ENCODE assay signal across 8 cellular contexts in genomic region chr4:151031831-151032605, GRCh38. TPM values are rescaled to one million over a fixed set of nuclear protein-coding genes. Genes with fewer than 3 reads are reported as not detected.
A peak's percentile ranks its signal among the peaks of the same experiment; 100 is the strongest.
DNase-seq lines count a peak whose midpoint lies in the region; ATAC-seq and TF ChIP-seq lines count a peak whose summit lies in the region.

No MANE protein-coding gene starts in this region.

- no peaks in the 10 kb centered on the region for H3K9me3 Mint-ChIP-seq in activated T-helper 17 cell treated with anti-CD3 and anti-CD28 coated beads, Interleukin-2, amount 50 U/mL, for 72 hours

- no peak overlapping the region for H4K12ac ChIP-seq in trophoblast cell (ENCODE audit: low read depth, low read length)

- H4K8ac ChIP-seq in trophoblast cell (ENCODE audit: low read depth, low read length), result no peak overlapping the region

- WGBS in trophoblast cell (ENCODE audit: extremely low coverage, insufficient coverage, insufficient read length), result 100% methylated on average over 1 of the region's 12 CpGs

- no peak overlapping the region for H2AFZ ChIP-seq in trophoblast cell (ENCODE audit: insufficient read depth, low read length, poor library complexity)

- no peak overlapping the region for H2BK12ac ChIP-seq in trophoblast cell (ENCODE audit: low read length)

- H3K36me3 ChIP-seq in trophoblast cell (ENCODE audit: control insufficient read depth in 1 of 2, insufficient read depth in 2 of 2, low read length in 2 of 2), result no peaks in the 10 kb centered on the region

- H4K91ac ChIP-seq in trophoblast cell (ENCODE audit: low read depth, low read length), result no peak overlapping the region

- no peak overlapping the region for H2BK5ac ChIP-seq in trophoblast cell (ENCODE audit: low read depth, low read length, poor library complexity)

- no peak overlapping the region for H3K4ac ChIP-seq in trophoblast cell (ENCODE audit: low read depth, low read length)

- H3K79me1 ChIP-seq in trophoblast cell (ENCODE audit: low read length), result no peaks in the 10 kb centered on the region

- no peak overlapping the region for H3K27ac ChIP-seq in trophoblast cell (ENCODE audit: low read depth, low read length)

- H3K14ac ChIP-seq in trophoblast cell (ENCODE audit: low read length), result no peak overlapping the region

- DNase-seq in activated CD4-positive, alpha-beta T cell treated with anti-CD3 and anti-CD28 coated beads for 48 hours, result peak; percentile 26
- DNase-seq in activated CD4-positive, alpha-beta T cell treated with anti-CD3 and anti-CD28 coated beads, Interleukin-2, amount 50 U/mL, for 4 hours, result no peak
- DNase-seq in trophoblast cell, result peak; percentile 29 to 75
- DNase-seq in HEK293T (ENCODE audit: extremely low spot score), result no peak
- no peak for DNase-seq in NCI-H2196 (lab: John Stamatoyannopoulos, UW; ENCODE audit: unreplicated experiment)

- H3K4me1 ChIP-seq in trophoblast cell (ENCODE audit: control insufficient read depth in 1 of 2, insufficient read depth in 2 of 2, low read length in 2 of 2), result no peaks in the 10 kb centered on the region

- no peaks in the 10 kb centered on the region for H3K27me3 Mint-ChIP-seq in activated T-helper 17 cell treated with anti-CD3 and anti-CD28 coated beads, Interleukin-2, amount 50 U/mL, for 72 hours

- ATAC-seq in HG03135 (IDR thresholded peaks at IDR 0.05; ENCODE audit: unreplicated experiment) (peak; percentile 53), HG02970 (IDR thresholded peaks at IDR 0.05; ENCODE audit: low FRiP score, unreplicated experiment) (no peak)
- peak; percentile 80 for ATAC-seq in activated T-helper 17 cell treated with anti-CD3 and anti-CD28 coated beads, Interleukin-2, amount 50 U/mL, for 72 hours (replicated peaks)

- H3K23ac ChIP-seq in trophoblast cell (ENCODE audit: low read length), result no peak overlapping the region

- H3K36me3 Mint-ChIP-seq in activated T-helper 17 cell treated with anti-CD3 and anti-CD28 coated beads, Interleukin-2, amount 50 U/mL, for 72 hours (ENCODE audit: low read depth), result peaks cover 15% of the 10 kb centered on the region

- H3K4me1 Mint-ChIP-seq in activated T-helper 17 cell treated with anti-CD3 and anti-CD28 coated beads, Interleukin-2, amount 50 U/mL, for 72 hours, result peaks cover 21% of the 10 kb centered on the region

- H3K9ac ChIP-seq in trophoblast cell (ENCODE audit: low read length), result no peak overlapping the region

- H3K27ac Mint-ChIP-seq in activated T-helper 17 cell treated with anti-CD3 and anti-CD28 coated beads, Interleukin-2, amount 50 U/mL, for 72 hours, result peak overlapping the region; percentile 97

- peak overlapping the region; percentile 90 for H3K4me3 Mint-ChIP-seq in activated T-helper 17 cell treated with anti-CD3 and anti-CD28 coated beads, Interleukin-2, amount 50 U/mL, for 72 hours

- no peak overlapping the region for H3K18ac ChIP-seq in trophoblast cell (ENCODE audit: low read length)

- H3K4me3 ChIP-seq in trophoblast cell (ENCODE audit: low read depth, low read length), result no peak overlapping the region

- no peak overlapping the region for H3K4me2 ChIP-seq in trophoblast cell (ENCODE audit: low read length)

- POLR2A ChIA-PET in HEK293T (lab: Yijun Ruan, JAX), result no interaction called here

- no peak overlapping the region for H2BK120ac ChIP-seq in trophoblast cell (ENCODE audit: insufficient read depth, low read length, poor library complexity)

- CTCF ChIA-PET in HEK293T (lab: Yijun Ruan, JAX), result no interaction called here

- H3K27me3 ChIP-seq in trophoblast cell (ENCODE audit: insufficient read depth, low read length), result no peaks in the 10 kb centered on the region

- no peaks in the 10 kb centered on the region for H3K9me3 ChIP-seq in trophoblast cell (ENCODE audit: insufficient read depth, low read depth, low read length)

- H3K79me2 ChIP-seq in trophoblast cell (ENCODE audit: control insufficient read depth, insufficient read depth, low read length, poor library complexity), result no peaks in the 10 kb centered on the region

- H2AK5ac ChIP-seq in trophoblast cell (ENCODE audit: low read length), result no peak overlapping the region

TF ChIP-seq in HEK293T, 16 proteins besides CTCF, POLR2A, EP300 and RAD21:
- TF ChIP-seq NFRKB (IDR thresholded peaks at IDR 0.05), result no peak
- TF ChIP-seq ELF4 (IDR thresholded peaks at IDR 0.05), result no peak
- TF ChIP-seq L3MBTL2 (conservative IDR thresholded peaks at IDR 0.05), result no peak
- TF ChIP-seq SP1 (IDR thresholded peaks at IDR 0.05), result no peak
- no peak for TF ChIP-seq FOXA1 (IDR thresholded peaks at IDR 0.05)
- no peak for TF ChIP-seq BHLHE40 (IDR thresholded peaks at IDR 0.05; ENCODE audit: borderline replicate concordance)
- TF ChIP-seq LEF1 (IDR thresholded peaks at IDR 0.05; ENCODE audit: borderline replicate concordance), result no peak
- TF ChIP-seq ZNF384 (IDR thresholded peaks at IDR 0.05), result no peak
- no peak for TF ChIP-seq PKNOX1 (IDR thresholded peaks at IDR 0.05)
- TF ChIP-seq TARDBP (IDR thresholded peaks at IDR 0.05), result no peak
- TF ChIP-seq SUZ12 (IDR thresholded peaks at IDR 0.05), result no peak
- TF ChIP-seq HDGF (IDR thresholded peaks at IDR 0.05; ENCODE audit: borderline replicate concordance), result no peak
- TF ChIP-seq FOXM1 (IDR thresholded peaks at IDR 0.05; ENCODE audit: borderline replicate concordance), result no peak
- no peak for TF ChIP-seq FOXK2 (IDR thresholded peaks at IDR 0.05)
- no peak for TF ChIP-seq ARNT (IDR thresholded peaks at IDR 0.05)

RNA-seq across cellular contexts. Expression of gene LRBA, which starts 16.9 kb away (rescaled TPM):
- 10 to 100 TPM; 65.2 to 83.4 TPM for total RNA-seq in activated T-helper 17 cell treated with anti-CD3 and anti-CD28 coated beads, Interleukin-2, amount 50 U/mL, for 72 hours
- polyA plus RNA-seq in trophoblast cell (2013), result 12.4 and 12.6 TPM in 2 replicates

Comparison
In these comparisons a context has a peak if more than half of its experiments do, and no peak if none do; other contexts are left out.
1. DNase-seq: peak in activated CD4-positive, alpha-beta T cell treated with anti-CD3 and anti-CD28 coated beads for 48 hours (single experiment) and trophoblast cell (2 of 2); none in activated CD4-positive, alpha-beta T cell treated with anti-CD3 and anti-CD28 coated beads, Interleukin-2, amount 50 U/mL, for 4 hours (0 of 2), HEK293T (single experiment) and NCI-H2196 (single experiment).